ENCODE assay signal across 9 cellular contexts in genomic region chr17:75124819-75125162, GRCh38. TPM values are rescaled to one million over a fixed set of nuclear protein-coding genes. Genes with fewer than 3 reads are reported as not detected.
A peak's percentile ranks its signal among the peaks of the same experiment; 100 is the strongest.
DNase-seq lines count a peak whose midpoint lies in the region; ATAC-seq and TF ChIP-seq lines count a peak whose summit lies in the region.
"Had no signal": no experiment of that assay in that cellular context is flagged by ENCODE, and none has a peak within 500 bp of the region (broad histone marks: within the 10 kb centered on the region; RNA-seq: fewer than 3 reads in every experiment).

No MANE protein-coding gene starts in this region.

- H3K4me3 ChIP-seq in heart left ventricle = no peak overlapping the region
- H3K4me3 ChIP-seq in right lobe of liver = no peak overlapping the region
- no peak overlapping the region for H3K4me3 ChIP-seq in upper lobe of left lung

- H3K27me3 ChIP-seq in heart left ventricle (no peaks in the 10 kb centered on the region), right lobe of liver (no peaks in the 10 kb centered on the region), upper lobe of left lung (no peaks in the 10 kb centered on the region)

- peaks cover 22% of the 10 kb centered on the region for H3K4me1 Mint-ChIP-seq in activated T-helper 17 cell treated with anti-CD3 and anti-CD28 coated beads, Interleukin-2, amount 50 U/mL, for 72 hours

- no peaks in the 10 kb centered on the region for H3K9me3 Mint-ChIP-seq in activated T-helper 17 cell treated with anti-CD3 and anti-CD28 coated beads, Interleukin-2, amount 50 U/mL, for 72 hours

- peak overlapping the region; percentile 95 for H3K27ac Mint-ChIP-seq in activated T-helper 17 cell treated with anti-CD3 and anti-CD28 coated beads, Interleukin-2, amount 50 U/mL, for 72 hours

- TF ChIP-seq POLR2A in heart left ventricle (IDR thresholded peaks at IDR 0.05) (no peak), right lobe of liver (IDR thresholded peaks at IDR 0.05) (no peak), upper lobe of left lung (IDR thresholded peaks at IDR 0.05) (peak in 1 of 4 donors; percentile 1)

- H3K36me3 ChIP-seq in heart left ventricle (peaks cover 0 to 26% (median 17%) of the 10 kb centered on the region in 9 donors), right lobe of liver (no peaks in the 10 kb centered on the region), upper lobe of left lung (peaks cover 0 to 26% (median 7%) of the 10 kb centered on the region in 4 donors)

- TF ChIP-seq EP300 in upper lobe of left lung (IDR thresholded peaks at IDR 0.05) = no peak

- H3K27ac ChIP-seq in heart left ventricle (peak overlapping the region in 7 of 12 donors; percentile 9 to 58 (median 46)), right lobe of liver (peak overlapping the region in 2 of 3 donors; percentile 18 to 43), upper lobe of left lung (peak overlapping the region; percentile 81 to 95 (median 84))

- DNase-seq in heart left ventricle (no peak), Right ventricle myocardium superior (no peak), right lobe of liver (no peak), upper lobe of left lung (no peak), ureter (ENCODE audit: low spot score) (no peak)
- DNase-seq in stimulated activated CD4-positive, alpha-beta T cell treated with anti-CD3 and anti-CD28 coated beads, Interleukin-2, amount 100 ng/mL, for 24 hours = no peak
- DNase-seq: NCI-H1105 had no signal

- H3K9me3 ChIP-seq in heart left ventricle (no peaks in the 10 kb centered on the region), right lobe of liver (no peaks in the 10 kb centered on the region), upper lobe of left lung (no peaks in the 10 kb centered on the region)

- no peaks in the 10 kb centered on the region for H3K27me3 Mint-ChIP-seq in activated T-helper 17 cell treated with anti-CD3 and anti-CD28 coated beads, Interleukin-2, amount 50 U/mL, for 72 hours

- H3K4me1 ChIP-seq in heart left ventricle = peaks cover 0 to 29% (median 9%) of the 10 kb centered on the region in 12 donors
- H3K4me1 ChIP-seq in right lobe of liver = peaks cover 0 to 3% (median 0%) of the 10 kb centered on the region in 4 donors
- peaks cover 16 to 37% (median 27%) of the 10 kb centered on the region in 4 donors for H3K4me1 ChIP-seq in upper lobe of left lung

- peaks cover 31% of the 10 kb centered on the region for H3K36me3 Mint-ChIP-seq in activated T-helper 17 cell treated with anti-CD3 and anti-CD28 coated beads, Interleukin-2, amount 50 U/mL, for 72 hours (ENCODE audit: low read depth)

- 84 to 93% (median 90%) methylated on average over 4 of the region's 4 CpGs for WGBS in heart left ventricle, 4 donors
- WGBS in right lobe of liver (ENCODE audit: insufficient coverage, low coverage, low lambda C conversion rate, missing lambda C conversion rate) = no CpG with 5 or more reads among the region's 4 CpGs
- WGBS in upper lobe of left lung, 2 donors = 90% methylated on average over 2 to 4 of the region's 4 CpGs

- peak overlapping the region; percentile 86 for H3K4me3 Mint-ChIP-seq in activated T-helper 17 cell treated with anti-CD3 and anti-CD28 coated beads, Interleukin-2, amount 50 U/mL, for 72 hours

- ATAC-seq in heart left ventricle (peak in 1 of 4 donors; percentile 5), Right ventricle myocardium superior (ENCODE audit: poor library complexity) (no peak), right lobe of liver (no peak), upper lobe of left lung (ENCODE audit: low FRiP score in 2 of 2) (no peak), HG02973 (IDR thresholded peaks at IDR 0.05; ENCODE audit: unreplicated experiment) (no peak)
- ATAC-seq in activated T-helper 17 cell treated with anti-CD3 and anti-CD28 coated beads, Interleukin-2, amount 50 U/mL, for 72 hours (replicated peaks) = no peak

- intact Hi-C loops in heart left ventricle (cut with DNase I) = loop anchor here in 1 of 10 donors (10.0 kb wide), 1 partner anchor 160 kb away; no protein-coding TSS in a partner anchor
- intact Hi-C loops in Right ventricle myocardium superior (cut with DNase I) = no loop called here
- intact Hi-C loops in right lobe of liver (cut with DNase I) = no loop called here

- no peak for TF ChIP-seq CTCF in heart left ventricle (IDR thresholded peaks at IDR 0.05)
- no peak for TF ChIP-seq CTCF in right lobe of liver (IDR thresholded peaks at IDR 0.05)
- TF ChIP-seq CTCF in upper lobe of left lung (IDR thresholded peaks at IDR 0.05) = no peak

RNA-seq across cellular contexts. Expression of gene NT5C, which starts 6.8 kb away (rescaled TPM):
- total RNA-seq in heart left ventricle (10 to 100 TPM; 15.9 to 56.0 (median 22.8) TPM), Right ventricle myocardium superior (24.6 TPM), right lobe of liver (10 to 100 TPM; 10.5 to 35.1 (median 12.6) TPM), upper lobe of left lung (100 to 1,000 TPM in 2 of 6 donors, 10 to 100 TPM in 4; 46.4 to 113 (median 76.6) TPM), ureter (81.6 TPM)
- polyA plus RNA-seq in heart left ventricle = 10 to 100 TPM; 29.0 to 45.7 TPM
- 10 to 100 TPM; 56.0 to 64.9 TPM for total RNA-seq in activated T-helper 17 cell treated with anti-CD3 and anti-CD28 coated beads, Interleukin-2, amount 50 U/mL, for 72 hours

RNA-seq across cellular contexts. Expression of gene ARMC7, which starts 15.0 kb away (rescaled TPM):
- 1 to 10 TPM; 3.9 to 7.9 (median 5.2) TPM for total RNA-seq in heart left ventricle
- 1 to 10 TPM; 4.9 to 7.1 TPM for polyA plus RNA-seq in heart left ventricle
- 5.3 TPM for total RNA-seq in Right ventricle myocardium superior
- 10 to 100 TPM; 10.3 to 14.5 TPM for total RNA-seq in activated T-helper 17 cell treated with anti-CD3 and anti-CD28 coated beads, Interleukin-2, amount 50 U/mL, for 72 hours
- 1 to 10 TPM; 4.7 to 6.3 (median 5.3) TPM for total RNA-seq in right lobe of liver
- 10 to 100 TPM in 5 of 6 donors, 1 to 10 TPM in 1; 7.3 to 29.5 (median 16.6) TPM for total RNA-seq in upper lobe of left lung
- total RNA-seq in ureter = 13.8 TPM

RNA-seq across cellular contexts. Expression of gene JPT1, which starts 29.5 kb away (rescaled TPM):
- total RNA-seq in heart left ventricle (10 to 100 TPM; 10.4 to 60.8 (median 16.0) TPM), Right ventricle myocardium superior (15.0 TPM), right lobe of liver (10 to 100 TPM; 16.7 to 57.8 (median 29.5) TPM), upper lobe of left lung (100 to 1,000 TPM in 1 of 6 donors, 10 to 100 TPM in 5; 44.0 to 118 (median 70.1) TPM), ureter (93.9 TPM)
- polyA plus RNA-seq in heart left ventricle = 10 to 100 TPM; 41.8 to 68.0 TPM
- 100 to 1,000 TPM; 191 to 343 TPM for total RNA-seq in activated T-helper 17 cell treated with anti-CD3 and anti-CD28 coated beads, Interleukin-2, amount 50 U/mL, for 72 hours

RNA-seq across cellular contexts. Expression of gene SLC16A5, which starts 37.0 kb away (rescaled TPM):
- 10 to 100 TPM in 6 of 9 donors, 1 to 10 TPM in 3; 4.8 to 23.3 (median 11.1) TPM for total RNA-seq in heart left ventricle
- 1 to 10 TPM; 4.3 to 7.8 TPM for polyA plus RNA-seq in heart left ventricle
- total RNA-seq in Right ventricle myocardium superior = 6.5 TPM
- total RNA-seq in activated T-helper 17 cell treated with anti-CD3 and anti-CD28 coated beads, Interleukin-2, amount 50 U/mL, for 72 hours = 10 to 100 TPM in 1 of 2 donors, 1 to 10 TPM in 1; 5.4 to 14.6 TPM
- 1 to 10 TPM; 1.2 to 3.7 (median 1.7) TPM for total RNA-seq in right lobe of liver
- 100 to 1,000 TPM in 4 of 6 donors, 10 to 100 TPM in 2; 40.6 to 234 (median 123) TPM for total RNA-seq in upper lobe of left lung
- 77.7 TPM for total RNA-seq in ureter

RNA-seq across cellular contexts. Expression of gene SUMO2, which starts 58.0 kb away (rescaled TPM):
- 100 to 1,000 TPM in 7 of 9 donors, 10 to 100 TPM in 2; 50.1 to 277 (median 207) TPM for total RNA-seq in heart left ventricle
- polyA plus RNA-seq in heart left ventricle = 10 to 100 TPM; 47.1 to 78.7 TPM
- total RNA-seq in Right ventricle myocardium superior = 200 TPM
- 100 to 1,000 TPM; 416 to 512 TPM for total RNA-seq in activated T-helper 17 cell treated with anti-CD3 and anti-CD28 coated beads, Interleukin-2, amount 50 U/mL, for 72 hours
- 100 to 1,000 TPM in 3 of 6 experiments, 10 to 100 TPM in 3; 23.6 to 120 (median 108) TPM for total RNA-seq in right lobe of liver
- total RNA-seq in upper lobe of left lung = 100 to 1,000 TPM in 2 of 6 donors, 10 to 100 TPM in 4; 19.9 to 343 (median 64.9) TPM
- 326 TPM for total RNA-seq in ureter

Comparison
In these comparisons a context has a peak if more than half of its experiments do, and no peak if none do; other contexts are left out.
1. H3K27ac ChIP-seq: peak in every context shown above with its lines; median percentile 84 in upper lobe of left lung; 46 in heart left ventricle; 30 in right lobe of liver.